ENCODE assay signal across 2 cellular contexts in the genomic region with DNA sequence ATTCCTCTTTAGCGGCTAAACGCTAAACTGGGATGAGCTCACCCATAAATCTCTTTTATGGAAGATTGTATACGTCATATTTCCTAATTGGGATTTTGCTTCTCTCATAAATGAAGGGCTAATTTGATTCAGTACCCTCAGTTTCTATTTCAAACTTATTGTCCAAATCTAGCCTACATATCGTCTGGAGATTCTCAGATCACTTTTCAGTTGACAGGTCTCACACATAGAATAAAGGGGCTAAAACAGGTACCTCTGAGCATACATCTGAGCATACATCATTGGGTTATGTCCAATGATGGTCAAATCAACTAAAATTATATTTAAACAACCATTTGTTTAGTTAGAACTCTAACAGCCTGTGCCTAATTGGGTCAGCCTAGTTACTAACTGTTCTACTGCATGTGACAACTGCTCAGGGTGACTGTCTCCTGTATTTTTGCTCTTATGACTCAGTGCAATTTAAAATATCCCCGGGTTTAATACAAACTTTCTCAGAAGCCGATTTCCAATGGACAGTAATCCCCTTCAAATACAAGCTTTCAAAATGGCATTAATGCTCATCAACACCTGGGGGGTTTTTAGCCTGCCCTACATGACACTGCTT.
TF ChIP-seq lines count a peak whose summit lies in the region.

No MANE protein-coding gene starts in this region.

TF ChIP-seq in IMR-90, 13 proteins besides CTCF, POLR2A, EP300 and RAD21:
- TF ChIP-seq RCOR1 (IDR thresholded peaks at IDR 0.05; ENCODE audit: insufficient replicate concordance, low read length): no peak
- no peak for TF ChIP-seq CHD1 (IDR thresholded peaks at IDR 0.05; ENCODE audit: low read depth, low read length)
- TF ChIP-seq MXI1 (IDR thresholded peaks at IDR 0.05; ENCODE audit: borderline replicate concordance, low read depth, low read length): no peak
- TF ChIP-seq BHLHE40 (IDR thresholded peaks at IDR 0.05; ENCODE audit: low read depth, low read length): no peak; the same call in 1 of the 2 replicates
- no peak for TF ChIP-seq MAFK (IDR thresholded peaks at IDR 0.05; ENCODE audit: low read depth, low read length)

TF ChIP-seq in HepG2, 621 proteins besides CTCF, POLR2A, EP300 and RAD21:
- TF ChIP-seq NR1H2 (CRISPR knock-in tag; IDR thresholded peaks at IDR 0.05; ENCODE audit: borderline replicate concordance, low read depth): no peak
- TF ChIP-seq ZNF20 (CRISPR knock-in tag; IDR thresholded peaks at IDR 0.05): no peak
- TF ChIP-seq, protein P1, sequence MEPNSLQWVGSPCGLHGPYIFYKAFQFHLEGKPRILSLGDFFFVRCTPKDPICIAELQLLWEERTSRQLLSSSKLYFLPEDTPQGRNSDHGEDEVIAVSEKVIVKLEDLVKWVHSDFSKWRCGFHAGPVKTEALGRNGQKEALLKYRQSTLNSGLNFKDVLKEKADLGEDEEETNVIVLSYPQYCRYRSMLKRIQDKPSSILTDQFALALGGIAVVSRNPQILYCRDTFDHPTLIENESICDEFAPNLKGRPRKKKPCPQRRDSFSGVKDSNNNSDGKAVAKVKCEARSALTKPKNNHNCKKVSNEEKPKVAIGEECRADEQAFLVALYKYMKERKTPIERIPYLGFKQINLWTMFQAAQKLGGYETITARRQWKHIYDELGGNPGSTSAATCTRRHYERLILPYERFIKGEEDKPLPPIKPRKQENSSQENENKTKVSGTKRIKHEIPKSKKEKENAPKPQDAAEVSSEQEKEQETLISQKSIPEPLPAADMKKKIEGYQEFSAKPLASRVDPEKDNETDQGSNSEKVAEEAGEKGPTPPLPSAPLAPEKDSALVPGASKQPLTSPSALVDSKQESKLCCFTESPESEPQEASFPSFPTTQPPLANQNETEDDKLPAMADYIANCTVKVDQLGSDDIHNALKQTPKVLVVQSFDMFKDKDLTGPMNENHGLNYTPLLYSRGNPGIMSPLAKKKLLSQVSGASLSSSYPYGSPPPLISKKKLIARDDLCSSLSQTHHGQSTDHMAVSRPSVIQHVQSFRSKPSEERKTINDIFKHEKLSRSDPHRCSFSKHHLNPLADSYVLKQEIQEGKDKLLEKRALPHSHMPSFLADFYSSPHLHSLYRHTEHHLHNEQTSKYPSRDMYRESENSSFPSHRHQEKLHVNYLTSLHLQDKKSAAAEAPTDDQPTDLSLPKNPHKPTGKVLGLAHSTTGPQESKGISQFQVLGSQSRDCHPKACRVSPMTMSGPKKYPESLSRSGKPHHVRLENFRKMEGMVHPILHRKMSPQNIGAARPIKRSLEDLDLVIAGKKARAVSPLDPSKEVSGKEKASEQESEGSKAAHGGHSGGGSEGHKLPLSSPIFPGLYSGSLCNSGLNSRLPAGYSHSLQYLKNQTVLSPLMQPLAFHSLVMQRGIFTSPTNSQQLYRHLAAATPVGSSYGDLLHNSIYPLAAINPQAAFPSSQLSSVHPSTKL (CRISPR knock-in tag; IDR thresholded peaks at IDR 0.05): no peak
- no peak for TF ChIP-seq ZSCAN5A (CRISPR knock-in tag; IDR thresholded peaks at IDR 0.05; ENCODE audit: borderline replicate concordance)
- no peak for TF ChIP-seq PATZ1 (CRISPR knock-in tag; IDR thresholded peaks at IDR 0.05)
- TF ChIP-seq CEBPB (IDR thresholded peaks at IDR 0.05; ENCODE audit: borderline replicate concordance, low read depth, low read length): no peak
- TF ChIP-seq IRF9 (CRISPR knock-in tag; IDR thresholded peaks at IDR 0.05; ENCODE audit: borderline replicate concordance): no peak
- TF ChIP-seq ZNF513 (CRISPR knock-in tag; conservative IDR thresholded peaks at IDR 0.05): no peak
- TF ChIP-seq NFKBIZ (CRISPR knock-in tag; IDR thresholded peaks at IDR 0.05): no peak
- TF ChIP-seq ZNF18 (CRISPR knock-in tag; IDR thresholded peaks at IDR 0.05; ENCODE audit: insufficient replicate concordance): no peak
- TF ChIP-seq ZNF781 (CRISPR knock-in tag; IDR thresholded peaks at IDR 0.05; ENCODE audit: borderline replicate concordance, not compliant biosample characterization): no peak
